ENCODE assay signal across 11 cellular contexts in genomic region chr1:56146449-56146848, GRCh38.
DNase-seq lines count a peak whose midpoint lies in the region; ATAC-seq and TF ChIP-seq lines count a peak whose summit lies in the region.
"Had no signal": no experiment of that assay in that cellular context is flagged by ENCODE, and none has a peak within 500 bp of the region (broad histone marks: within the 10 kb centered on the region; RNA-seq: fewer than 3 reads in every experiment).

No MANE protein-coding gene starts in this region.

- no peak overlapping the region for H3K27ac Mint-ChIP-seq in activated naive CD8-positive, alpha-beta T cell treated with anti-CD3 and anti-CD28 coated beads for 36 hours
- H3K27ac Mint-ChIP-seq: activated naive CD8-positive, alpha-beta T cell treated with anti-CD3 and anti-CD28 coated beads, Interleukin-2, amount 50 U/mL, for 24 hours had no signal

- H3K9me3 Mint-ChIP-seq in activated naive CD8-positive, alpha-beta T cell treated with anti-CD3 and anti-CD28 coated beads for 36 hours = no peaks in the 10 kb centered on the region
- H3K9me3 Mint-ChIP-seq: activated naive CD8-positive, alpha-beta T cell treated with anti-CD3 and anti-CD28 coated beads, Interleukin-2, amount 50 U/mL, for 24 hours had no signal

- H3K36me3 Mint-ChIP-seq in activated naive CD8-positive, alpha-beta T cell treated with anti-CD3 and anti-CD28 coated beads for 36 hours = no peaks in the 10 kb centered on the region

- H3K4me3 ChIP-seq in GM23248 (no peak overlapping the region), astrocyte of the spinal cord (ENCODE audit: low read depth, low read length) (no peak overlapping the region), left ventricle myocardium inferior (no peak overlapping the region), stomach (no peak overlapping the region)

- in situ Hi-C loops in GM23248 (cut with MboI) = no loop called here
- in situ Hi-C loops in astrocyte of the spinal cord (cut with HindIII; ENCODE audit: low sequenced_read_pairs) = no loop called here

- H2AFZ ChIP-seq in GM23248 = no peak overlapping the region

- peaks cover 3% of the 10 kb centered on the region for H3K27me3 Mint-ChIP-seq in activated naive CD8-positive, alpha-beta T cell treated with anti-CD3 and anti-CD28 coated beads for 36 hours
- H3K27me3 Mint-ChIP-seq: activated naive CD8-positive, alpha-beta T cell treated with anti-CD3 and anti-CD28 coated beads, Interleukin-2, amount 50 U/mL, for 24 hours had no signal

- 18 to 30% methylated on average over 2 of the region's 2 CpGs for WGBS in GM23248 (ENCODE audit: low coverage in 1 of 2, low lambda C conversion rate in 2 of 2, missing lambda C conversion rate in 2 of 2), 2 experiments
- 51 to 71% (median 69%) methylated on average over 2 of the region's 2 CpGs for WGBS in stomach, 5 donors

- POLR2A ChIA-PET in HEK293T (lab: Yijun Ruan, JAX) = no interaction called here

- TF ChIP-seq CTCF in astrocyte of the spinal cord (IDR thresholded peaks at IDR 0.05; ENCODE audit: low read depth, low read length) (no peak), left ventricle myocardium inferior (IDR thresholded peaks at IDR 0.05; ENCODE audit: borderline replicate concordance) (no peak), stomach (IDR thresholded peaks at IDR 0.05) (no peak)

- no peaks in the 10 kb centered on the region for H3K4me1 Mint-ChIP-seq in activated naive CD8-positive, alpha-beta T cell treated with anti-CD3 and anti-CD28 coated beads for 36 hours
- H3K4me1 Mint-ChIP-seq: activated naive CD8-positive, alpha-beta T cell treated with anti-CD3 and anti-CD28 coated beads, Interleukin-2, amount 50 U/mL, for 24 hours had no signal

- TF ChIP-seq EP300 in stomach (IDR thresholded peaks at IDR 0.05) = no peak

- ATAC-seq in HG02981 (IDR thresholded peaks at IDR 0.05; ENCODE audit: unreplicated experiment) = no peak
- ATAC-seq: activated naive CD8-positive, alpha-beta T cell treated with anti-CD3 and anti-CD28 coated beads, Interleukin-2, amount 50 U/mL, for 24 hours; HCT116 had no signal

- no peak for TF ChIP-seq POLR2A in stomach (IDR thresholded peaks at IDR 0.05)

- H3K79me2 ChIP-seq in GM23248 (ENCODE audit: insufficient read depth) = no peaks in the 10 kb centered on the region

- H3K4me1 ChIP-seq in GM23248 (ENCODE audit: insufficient read depth) (no peaks in the 10 kb centered on the region), left ventricle myocardium inferior (peaks cover 38% of the 10 kb centered on the region), stomach (peaks cover 0 to 15% (median 5%) of the 10 kb centered on the region in 4 donors)

- no peaks in the 10 kb centered on the region for H4K20me1 ChIP-seq in GM23248 (ENCODE audit: insufficient read depth)

- CTCF ChIA-PET in HEK293T (lab: Yijun Ruan, JAX) = no interaction called here

- no peak overlapping the region for H3K4me3 Mint-ChIP-seq in activated naive CD8-positive, alpha-beta T cell treated with anti-CD3 and anti-CD28 coated beads for 36 hours
- H3K4me3 Mint-ChIP-seq: activated naive CD8-positive, alpha-beta T cell treated with anti-CD3 and anti-CD28 coated beads, Interleukin-2, amount 50 U/mL, for 24 hours had no signal

- H3K9ac ChIP-seq in GM23248 = no peak overlapping the region

- H3K36me3 ChIP-seq in GM23248 (ENCODE audit: low read depth) (no peaks in the 10 kb centered on the region), left ventricle myocardium inferior (no peaks in the 10 kb centered on the region), stomach (no peaks in the 10 kb centered on the region)

- H3K9me3 ChIP-seq in GM23248 (ENCODE audit: low read depth) = no peaks in the 10 kb centered on the region
- no peaks in the 10 kb centered on the region for H3K9me3 ChIP-seq in left ventricle myocardium inferior (replicated peaks)
- no peaks in the 10 kb centered on the region for H3K9me3 ChIP-seq in stomach

- peaks cover 8% of the 10 kb centered on the region for H3F3A ChIP-seq in GM23248 (ENCODE audit: insufficient read depth)

- no peak overlapping the region for H3K4me2 ChIP-seq in GM23248 (ENCODE audit: unreplicated experiment)

- intact Hi-C loops in left ventricle myocardium inferior (cut with micrococcal nuclease) (no loop called here), stomach (cut with DNase I; ENCODE audit: low total_unique reads) (no loop called here)

- no peaks in the 10 kb centered on the region for H3K9me2 ChIP-seq in GM23248 (ENCODE audit: insufficient read depth)

- no peaks in the 10 kb centered on the region for H3K27me3 ChIP-seq in GM23248 (replicated peaks; ENCODE audit: insufficient read depth)
- H3K27me3 ChIP-seq in left ventricle myocardium inferior (ENCODE audit: low read depth) = no peaks in the 10 kb centered on the region
- no peaks in the 10 kb centered on the region for H3K27me3 ChIP-seq in stomach

- DNase-seq in GM23248 (peak; percentile 66), astrocyte of the spinal cord (ENCODE audit: low read depth, low spot score) (peak; percentile 52), left ventricle myocardium inferior (no peak), stomach (no peak), HEK293T (ENCODE audit: extremely low spot score) (no peak)
- DNase-seq in stimulated activated CD4-positive, alpha-beta T cell treated with anti-CD3 and anti-CD28 coated beads, Interleukin-4, amount 100 ng/mL, for 1 hour = no peak
- no peak for DNase-seq in activated naive CD8-positive, alpha-beta T cell treated with anti-CD3 and anti-CD28 coated beads for 36 hours
- DNase-seq: activated CD4-positive, CD25-positive, alpha-beta regulatory T cell treated with anti-CD3 and anti-CD28 coated beads, Interleukin-2, amount 50 U/mL, for 72 hours; activated naive CD8-positive, alpha-beta T cell treated with anti-CD3 and anti-CD28 coated beads, Interleukin-2, amount 50 U/mL, for 24 hours had no signal

- H3K27ac ChIP-seq in GM23248 = no peak overlapping the region
- peak overlapping the region; percentile 13 for H3K27ac ChIP-seq in left ventricle myocardium inferior (replicated peaks)
- peak overlapping the region in 3 of 5 donors; percentile 21 to 62 (median 54) for H3K27ac ChIP-seq in stomach

TF ChIP-seq in HEK293T, 16 proteins besides CTCF, POLR2A, EP300 and RAD21:
- TF ChIP-seq BHLHE40 (IDR thresholded peaks at IDR 0.05; ENCODE audit: borderline replicate concordance) (no peak), SP1 (IDR thresholded peaks at IDR 0.05) (no peak), FOXK2 (IDR thresholded peaks at IDR 0.05) (no peak), FOXA1 (IDR thresholded peaks at IDR 0.05) (no peak), ELF4 (IDR thresholded peaks at IDR 0.05) (no peak), L3MBTL2 (conservative IDR thresholded peaks at IDR 0.05) (no peak), ARNT (IDR thresholded peaks at IDR 0.05) (no peak), FOXM1 (IDR thresholded peaks at IDR 0.05; ENCODE audit: borderline replicate concordance) (no peak), CTBP1 (IDR thresholded peaks at IDR 0.05; ENCODE audit: borderline replicate concordance) (no peak), ZNF384 (IDR thresholded peaks at IDR 0.05) (no peak), LEF1 (IDR thresholded peaks at IDR 0.05; ENCODE audit: borderline replicate concordance) (no peak), HDGF (IDR thresholded peaks at IDR 0.05; ENCODE audit: borderline replicate concordance) (no peak), TARDBP (IDR thresholded peaks at IDR 0.05) (no peak), NFRKB (IDR thresholded peaks at IDR 0.05) (no peak), SUZ12 (IDR thresholded peaks at IDR 0.05) (no peak)
- TF ChIP-seq, protein P1, sequence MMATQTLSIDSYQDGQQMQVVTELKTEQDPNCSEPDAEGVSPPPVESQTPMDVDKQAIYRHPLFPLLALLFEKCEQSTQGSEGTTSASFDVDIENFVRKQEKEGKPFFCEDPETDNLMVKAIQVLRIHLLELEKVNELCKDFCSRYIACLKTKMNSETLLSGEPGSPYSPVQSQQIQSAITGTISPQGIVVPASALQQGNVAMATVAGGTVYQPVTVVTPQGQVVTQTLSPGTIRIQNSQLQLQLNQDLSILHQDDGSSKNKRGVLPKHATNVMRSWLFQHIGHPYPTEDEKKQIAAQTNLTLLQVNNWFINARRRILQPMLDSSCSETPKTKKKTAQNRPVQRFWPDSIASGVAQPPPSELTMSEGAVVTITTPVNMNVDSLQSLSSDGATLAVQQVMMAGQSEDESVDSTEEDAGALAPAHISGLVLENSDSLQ (IDR thresholded peaks at IDR 0.05) = no peak
TF ChIP-seq in HEK293T: peak in this region for 0.

Comparison
In these comparisons a context has a peak if more than half of its experiments do, and no peak if none do; other contexts are left out.
1. DNase-seq: peak in GM23248 (single experiment) and astrocyte of the spinal cord (single experiment); none in left ventricle myocardium inferior (single experiment), stomach (single experiment), stimulated activated CD4-positive, alpha-beta T cell treated with anti-CD3 and anti-CD28 coated beads, Interleukin-4, amount 100 ng/mL, for 1 hour (single experiment), activated naive CD8-positive, alpha-beta T cell treated with anti-CD3 and anti-CD28 coated beads for 36 hours (single experiment) and HEK293T (single experiment).